Comparison of ENCODE assay signal across 8 cellular contexts in genomic region chr9:95504053-95504963, GRCh38. TPM values are rescaled to one million over a fixed set of nuclear protein-coding genes. Genes with fewer than 3 reads are reported as not detected.
DNase-seq lines count a peak whose midpoint lies in the region; FAIRE-seq and TF ChIP-seq lines count a peak whose summit lies in the region.

No MANE protein-coding gene starts in this region.

- H3K4ac ChIP-seq in H1 (replicated peaks; ENCODE audit: insufficient read length, low read depth, low read length): no peak overlapping the region

- H2BK120ac ChIP-seq in H1 (replicated peaks; ENCODE audit: low read depth, low read length): peak overlapping the region; percentile 48

- H3K9me3 ChIP-seq in H1 (ENCODE audit: insufficient read depth in 2 of 2, low read depth in 1 of 2, low read length in 1 of 2) (no peaks in the 10 kb centered on the region), neural cell (ENCODE audit: low read length) (no peaks in the 10 kb centered on the region)

- H3K27ac Mint-ChIP-seq in chondrocyte (ENCODE audit: unreplicated experiment): no peak overlapping the region

- peak; percentile 33 to 37 (median 35) for TF ChIP-seq CTCF in H1 (IDR thresholded peaks at IDR 0.05; ENCODE audit: control extremely low read depth in 1 of 3, insufficient read depth in 1 of 3, low read depth in 1 of 3, low read length in 3 of 3)
- no peak for TF ChIP-seq CTCF in neural cell (IDR thresholded peaks at IDR 0.05; ENCODE audit: poor library complexity, severe bottlenecking)
- TF ChIP-seq CTCF in chondrocyte (IDR thresholded peaks at IDR 0.05): no peak

- no peak overlapping the region for H3K23ac ChIP-seq in H1 (ENCODE audit: insufficient read length)

- H3K4me2 ChIP-seq in H1 (ENCODE audit: insufficient read depth in 1 of 2, low read depth in 2 of 2, low read length in 2 of 2) (peak overlapping the region; percentile 75 to 93), neural cell (ENCODE audit: low read length) (peak overlapping the region; percentile 74)

- H2BK12ac ChIP-seq in H1 (ENCODE audit: low read depth, low read length): peak overlapping the region; percentile 32; the same call in 1 of the 2 replicates

- H3K18ac ChIP-seq in H1 (ENCODE audit: extremely low read depth, low read length): no peak overlapping the region; the same call in 1 of the 2 replicates

- TF ChIP-seq RAD21 in H1 (IDR thresholded peaks at IDR 0.05 in 1 of 2, conservative IDR thresholded peaks at IDR 0.05 in 1 of 2; ENCODE audit: low read depth in 2 of 2, low read length in 2 of 2): peak in 1 of 2 experiments; percentile 39; a peak in 3 of 4 replicates
- TF ChIP-seq RAD21 in neural cell (conservative IDR thresholded peaks at IDR 0.05): no peak

- H3K27ac ChIP-seq in H1 (ENCODE audit: low read depth, low read length): no peak overlapping the region
- peak overlapping the region; percentile 51 for H3K27ac ChIP-seq in neural cell (ENCODE audit: low read length)

- H3K36me3 ChIP-seq in H1 (ENCODE audit: control insufficient read depth in 2 of 4, insufficient read depth in 4 of 4, low read length in 3 of 4) (no peaks in the 10 kb centered on the region; a peak in 1 of 8 replicates), neural cell (ENCODE audit: insufficient read depth, low read length) (no peaks in the 10 kb centered on the region)

- no peak overlapping the region for H3K14ac ChIP-seq in H1 (ENCODE audit: insufficient read length)

- H2BK5ac ChIP-seq in H1 (ENCODE audit: low read depth, low read length): no peak overlapping the region

- no peak overlapping the region for H3K4me3 Mint-ChIP-seq in chondrocyte (ENCODE audit: unreplicated experiment)

- no peak for TF ChIP-seq POLR2A in H1 (IDR thresholded peaks at IDR 0.05; ENCODE audit: control extremely low read depth in 1 of 2, low read depth in 2 of 2, low read length in 2 of 2)

- H3K9ac ChIP-seq in H1 (replicated peaks in 1 of 4; ENCODE audit: extremely low read depth in 1 of 4, low read depth in 3 of 4, low read length in 3 of 4) (peak overlapping the region in 1 of 4 experiments; percentile 54; a peak in 1 of 7 replicates), neural cell (ENCODE audit: low read length) (no peak overlapping the region)

- peaks cover 21% of the 10 kb centered on the region; the same call in 1 of the 2 replicates for H3K23me2 ChIP-seq in H1 (ENCODE audit: low read depth, low read length)

- no peak overlapping the region for H2AFZ ChIP-seq in H1 (ENCODE audit: low read length)
- no peak overlapping the region for H2AFZ ChIP-seq in neural cell (ENCODE audit: low read depth, low read length)

- H3K79me2 ChIP-seq in H1 (ENCODE audit: control insufficient read depth in 1 of 2, insufficient read depth in 2 of 2, low read length in 2 of 2) (peaks cover 7 to 59% of the 10 kb centered on the region in 2 experiments; a peak in 3 of 4 replicates), neural cell (replicated peaks; ENCODE audit: insufficient read depth, low read length) (peaks cover 82% of the 10 kb centered on the region)

- no peak overlapping the region for H3K56ac ChIP-seq in H1 (replicated peaks; ENCODE audit: insufficient read length, low read depth, low read length)

- POLR2A ChIA-PET in H1 (lab: Charles Lee; ENCODE audit: partially characterized antibody): interaction anchor here (0.8 to 1.8 kb wide), 2 partner anchors 9 kb away, joined by 4 to 7 read pairs; no protein-coding TSS in a partner anchor

- H3K27me3 ChIP-seq in H1 (replicated peaks in 1 of 4; ENCODE audit: control insufficient read depth in 3 of 4, extremely low read depth in 1 of 4, insufficient read depth in 3 of 4, low read length in 3 of 4) (no peaks in the 10 kb centered on the region), neural cell (ENCODE audit: insufficient read depth, low read depth, low read length) (no peaks in the 10 kb centered on the region)

- DNase-seq in DMS53 treated with DMSO at 0.1 percent for 48 hours (lab: John Stamatoyannopoulos, UW; ENCODE audit: unreplicated experiment): peak; percentile 12
- DNase-seq in MV-4-11 (lab: John Stamatoyannopoulos, UW): peak; percentile 30
- DNase-seq in H1 (ENCODE audit: low read depth in 1 of 2, low spot score in 2 of 2): peak in 1 of 2 experiments; percentile 69
- no peak for DNase-seq in hippocampal formation (lab: John Stamatoyannopoulos, UW)
- DNase-seq in midbrain (lab: John Stamatoyannopoulos, UW): no peak
- no peak for DNase-seq in chondrocyte (ENCODE audit: low spot score)
- DNase-seq in NCI-H2081 treated with DMSO at 0.1 percent for 48 hours (lab: John Stamatoyannopoulos, UW): no peak

- no peaks in the 10 kb centered on the region for H3K36me3 Mint-ChIP-seq in chondrocyte (ENCODE audit: low read depth)

- WGBS in H1 (ENCODE audit: extremely low coverage in 1 of 2, insufficient coverage in 1 of 2, insufficient read length in 1 of 2, insufficient replicate concordance in 2 of 2, low coverage in 1 of 2, low lambda C conversion rate in 2 of 2, missing lambda C conversion rate in 1 of 2), 2 experiments: 31% methylated on average over 15 of the region's 15 CpGs; no CpG with 5 or more reads in 1 of the 2 experiments

- peak overlapping the region; percentile 6 to 94 (median 73); a peak in 5 of 8 replicates for H3K4me3 ChIP-seq in H1 (ENCODE audit: extremely low read depth in 1 of 4, insufficient read depth in 2 of 4, low read depth in 3 of 4, low read length in 4 of 4)
- peak overlapping the region; percentile 98 for H3K4me3 ChIP-seq in neural cell (ENCODE audit: low read length)

- no peak overlapping the region for H4K5ac ChIP-seq in H1 (ENCODE audit: insufficient read length, low read depth, low read length)

- no peak overlapping the region; the same call in 1 of the 2 replicates for H2BK15ac ChIP-seq in H1 (ENCODE audit: low read length)

- H3K4me1 ChIP-seq in H1 (replicated peaks in 1 of 4; ENCODE audit: control insufficient read depth in 3 of 4, insufficient read depth in 4 of 4, low read length in 3 of 4): peaks cover 3 to 8% (median 5%) of the 10 kb centered on the region in 4 experiments; a peak in 6 of 7 replicates

- no peak overlapping the region for H2AK5ac ChIP-seq in H1 (ENCODE audit: low read depth, low read length)

- H3K79me1 ChIP-seq in H1 (ENCODE audit: low read depth, low read length): peaks cover 8% of the 10 kb centered on the region; the same call in 1 of the 2 replicates

- no peak overlapping the region for H4K91ac ChIP-seq in H1 (replicated peaks; ENCODE audit: insufficient read length, low read length)

- no peak for FAIRE-seq in H1 (lab: Jason Lieb, UNC)

- H3K27me3 Mint-ChIP-seq in chondrocyte (ENCODE audit: low read depth): no peaks in the 10 kb centered on the region

- H3K4me1 Mint-ChIP-seq in chondrocyte (ENCODE audit: low read depth): peaks cover 23% of the 10 kb centered on the region

- peaks cover 6% of the 10 kb centered on the region for H3F3A ChIP-seq in neural cell (ENCODE audit: insufficient read depth, low read length, poor library complexity, severe bottlenecking)

- H4K20me1 ChIP-seq in H1 (replicated peaks in 1 of 2; ENCODE audit: control insufficient read depth in 1 of 2, insufficient read depth in 2 of 2, low read length in 2 of 2): peaks cover 5 to 12% of the 10 kb centered on the region in 2 experiments
- H4K20me1 ChIP-seq in neural cell (ENCODE audit: insufficient read depth): peaks cover 27% of the 10 kb centered on the region

- no peaks in the 10 kb centered on the region for H3K9me2 ChIP-seq in neural cell (ENCODE audit: insufficient read depth, low read length)

- H4K8ac ChIP-seq in H1 (ENCODE audit: extremely low read depth, insufficient read depth, low read length): no peak overlapping the region

- TF ChIP-seq EP300 in H1 (IDR thresholded peaks at IDR 0.05; ENCODE audit: borderline replicate concordance in 1 of 2, low read depth in 2 of 2, low read length in 2 of 2) (no peak), neural cell (conservative IDR thresholded peaks at IDR 0.05; ENCODE audit: poor library complexity, severe bottlenecking) (no peak)

- H2BK20ac ChIP-seq in H1 (ENCODE audit: low read length): no peak overlapping the region; the same call in 1 of the 2 replicates

- no peaks in the 10 kb centered on the region for H3K9me3 Mint-ChIP-seq in chondrocyte (ENCODE audit: low read depth)

- CTCF ChIA-PET in H1 (lab: Charles Lee; ENCODE audit: partially characterized antibody): interaction anchor here (0.6 to 1.6 kb wide), 7 partner anchors 9 to 918 kb away, joined by 3 to 4 read pairs (median 3); no protein-coding TSS in a partner anchor

TF ChIP-seq in H1, 55 proteins besides CTCF, POLR2A, EP300 and RAD21:
- peak; percentile 77 for TF ChIP-seq ASH2L (IDR thresholded peaks at IDR 0.05; ENCODE audit: low read length)
- TF ChIP-seq RFX5 (IDR thresholded peaks at IDR 0.05; ENCODE audit: borderline replicate concordance, low read depth, low read length): peak; percentile 25; the same call in 1 of the 2 replicates
- no peak for TF ChIP-seq CHD2 (IDR thresholded peaks at IDR 0.05; ENCODE audit: low read length)
- peak; percentile 57 to 77; a peak in 2 of 4 replicates for TF ChIP-seq SIN3A (conservative IDR thresholded peaks at IDR 0.05 in 1 of 2, IDR thresholded peaks at IDR 0.05 in 1 of 2; ENCODE audit: low read depth in 1 of 2, low read length in 2 of 2)

TF ChIP-seq in neural cell, 6 proteins besides CTCF, POLR2A, EP300 and RAD21 (continues in another document):
- TF ChIP-seq EZH2 (IDR thresholded peaks at IDR 0.05; ENCODE audit: borderline replicate concordance, insufficient read depth, low read length, poor library complexity, severe bottlenecking): no peak

RNA-seq across cellular contexts. Expression of gene PTCH1, which starts 12.5 kb away (rescaled TPM):
- total RNA-seq in H1 (2021; fragmentation: NEBNext Ultra II Directional; extraction: Animal tissue kit (Norgen Biotek cat#: 25700)): 34.1 and 42.3 TPM in 2 replicates
- polyA plus RNA-seq in H1 (2011; rRNA removed): 6.4 and 17.9 TPM in 2 replicates
- polyA plus RNA-seq in H1 (2011; cell fraction: cytosol; rRNA removed): 6.7 TPM
- polyA plus RNA-seq in H1 (2011; cell fraction: nucleus; rRNA removed): 30.2 TPM
- polyA plus RNA-seq in H1 (2012, experiment 1 of 2): 8.8 to 11.1 TPM (median 10.7 TPM) in 4 replicates
- polyA plus RNA-seq in H1 (2012, experiment 2 of 2): 14.3 TPM
- 12.6 TPM for polyA plus RNA-seq in H1 (2013, experiment 1 of 2)
- 12.5 TPM for polyA plus RNA-seq in H1 (2013, experiment 2 of 2)
- 18.6 and 19.0 TPM in 2 replicates for polyA minus RNA-seq in H1 (2011; rRNA and poly(A)+ RNA removed)
- polyA minus RNA-seq in H1 (2011; cell fraction: cytosol; rRNA and poly(A)+ RNA removed): 24.4 TPM
- 60.1 TPM for polyA minus RNA-seq in H1 (2011; cell fraction: nucleus; rRNA and poly(A)+ RNA removed)
- polyA plus RNA-seq in neural cell: 15.6 and 20.0 TPM in 2 replicates
- 32.9 and 53.0 TPM in 2 replicates for polyA minus RNA-seq in neural cell
- 5.7 to 10.4 TPM (median 6.4 TPM) in 3 replicates for total RNA-seq in chondrocyte

Comparison
In these comparisons a context has a peak if more than half of its experiments do, and no peak if none do; other contexts are left out.
1. DNase-seq: peak in DMS53 treated with DMSO at 0.1 percent for 48 hours (single experiment) and MV-4-11 (single experiment); none in hippocampal formation (0 of 2), midbrain (single experiment), chondrocyte (single experiment) and NCI-H2081 treated with DMSO at 0.1 percent for 48 hours (single experiment).
2. CTCF ChIP-seq: peak in H1 (3 of 3); none in neural cell (single experiment) and chondrocyte (single experiment).